Comparison of ENCODE assay signal across 11 cellular contexts in the genomic region with DNA sequence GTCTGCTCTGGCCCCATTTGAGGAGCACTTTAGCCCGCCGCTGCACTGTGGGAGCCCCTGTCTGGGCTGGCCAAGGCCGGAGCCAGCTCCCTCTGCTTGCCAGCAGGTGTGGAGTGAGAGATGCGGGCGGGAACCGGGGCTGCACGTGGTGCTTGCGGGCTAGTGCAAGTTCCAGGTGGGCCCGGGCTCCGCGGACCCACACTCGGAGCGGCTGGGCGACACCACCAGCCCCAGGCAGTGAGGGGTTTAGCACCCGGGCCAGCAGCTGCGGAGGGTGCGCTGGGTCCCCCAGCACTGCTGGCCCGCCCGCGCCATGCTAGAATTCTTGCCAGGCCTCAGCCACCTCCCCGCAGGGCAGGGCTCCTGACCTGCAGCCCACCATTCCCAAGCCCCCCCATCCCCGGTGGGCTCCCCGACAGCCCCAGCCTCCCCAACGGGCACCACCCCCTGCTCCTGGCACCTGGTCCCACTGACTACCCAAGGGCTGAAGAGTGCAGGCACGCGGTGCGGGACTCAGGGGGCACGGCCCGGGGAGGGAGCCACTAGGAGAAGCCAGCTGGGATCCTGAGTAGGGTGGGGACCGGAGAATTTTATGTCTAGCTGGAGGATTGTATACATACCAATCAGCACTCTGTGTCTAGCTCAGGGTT.
"Had no signal": no experiment of that assay in that cellular context is flagged by ENCODE, and none has a peak within 500 bp of the region (broad histone marks: within the 10 kb centered on the region; RNA-seq: fewer than 3 reads in every experiment).

No MANE protein-coding gene starts in this region.

- ATAC-seq: GM23338, HCT116 had no signal

- H3K4me1 Mint-ChIP-seq: GM23338, H9 had no signal

- H3K4me3 ChIP-seq: GM23248, GM23338, HAP-1 had no signal

- DNase-seq: GM23248, GOT3, H7, H9, HCEC 1CT, HFFc6 had no signal

- H3K9ac ChIP-seq: GM23248 had no signal

- H3K27ac Mint-ChIP-seq: GM23338, HFFc6 had no signal

- H3K27ac ChIP-seq: GM23248 had no signal

- H3K4me1 ChIP-seq: HAP-1 had no signal

- H3K4me3 Mint-ChIP-seq: GM23338, H9, HFFc6 had no signal

- H3K9me3 ChIP-seq: HAP-1 had no signal

- H3K36me3 ChIP-seq: HAP-1 had no signal

- FAIRE-seq: H1, H54 had no signal
